Comparison of ENCODE assay signal across 24 cellular contexts in the genomic region with DNA sequence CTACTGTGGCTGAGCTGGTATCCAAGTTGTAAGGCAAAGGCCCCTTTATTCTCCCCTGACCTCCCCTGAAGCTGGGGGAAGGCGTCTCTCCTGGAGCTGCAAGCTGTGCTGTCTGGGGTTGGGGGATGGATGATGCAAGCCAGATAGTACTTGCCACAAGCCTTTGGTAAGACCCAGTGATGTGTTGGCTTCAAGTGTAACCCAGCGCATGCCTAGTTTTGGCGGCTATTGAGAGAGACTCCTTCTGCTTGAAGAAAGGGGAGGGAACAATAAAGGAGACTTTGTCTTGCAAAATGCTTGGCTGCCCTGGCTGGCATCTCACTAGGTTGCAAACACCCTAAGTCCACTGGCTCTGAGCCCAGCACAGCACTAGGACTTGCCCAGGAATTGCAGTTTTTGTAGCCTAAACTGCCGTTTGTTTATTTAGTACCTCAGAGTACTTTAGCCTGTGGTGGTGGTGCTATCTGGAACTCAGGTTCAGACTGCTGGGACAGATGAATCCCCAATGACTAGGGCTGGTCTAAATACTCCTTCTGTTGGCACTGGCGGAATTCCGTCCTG.
"Had no signal": no experiment of that assay in that cellular context is flagged by ENCODE, and none has a peak within 500 bp of the region (broad histone marks: within the 10 kb centered on the region; RNA-seq: fewer than 3 reads in every experiment).

No MANE protein-coding gene starts in this region.

- H3K4me3 Mint-ChIP-seq: effector memory CD8-positive, alpha-beta T cell; naive thymus-derived CD4-positive, alpha-beta T cell; nephron; neural progenitor cell; stimulated activated memory B cell treated with anti-CD40 and anti-IgM and Interleukin-4, amounts not matched to agents 10 μg/mL and 1 μg/mL and 100 μg/mL, for 72 hours; stimulated activated naive CD8-positive, alpha-beta T cell treated with anti-CD3 and anti-CD28 coated beads, Interleukin-15, Interleukin-2, amounts not matched to agents 100 ng/mL and 50 ng/mL, for 24 hours had no signal

- H3K4me3 ChIP-seq: esophagus squamous epithelium, left lung, neural progenitor cell, psoas muscle, skin epidermis, spleen, thoracic aorta, tibial nerve, upper lobe of left lung had no signal

- ATAC-seq: effector memory CD8-positive, alpha-beta T cell; left lung; naive thymus-derived CD4-positive, alpha-beta T cell; psoas muscle; right cardiac atrium; stimulated activated memory B cell treated with anti-CD40 and anti-IgM and Interleukin-4, amounts not matched to agents 10 μg/mL and 1 μg/mL and 100 μg/mL, for 72 hours had no signal

- H3K36me3 Mint-ChIP-seq: neural progenitor cell; stimulated activated memory B cell treated with anti-CD40 and anti-IgM and Interleukin-4, amounts not matched to agents 10 μg/mL and 1 μg/mL and 100 μg/mL, for 72 hours had no signal

- H3K27me3 ChIP-seq: esophagus squamous epithelium, left lung, neural progenitor cell, spleen, tibial nerve, upper lobe of left lung had no signal

- H3K27ac Mint-ChIP-seq: effector memory CD8-positive, alpha-beta T cell; naive thymus-derived CD4-positive, alpha-beta T cell; nephron; neural progenitor cell; stimulated activated memory B cell treated with anti-CD40 and anti-IgM and Interleukin-4, amounts not matched to agents 10 μg/mL and 1 μg/mL and 100 μg/mL, for 72 hours; stimulated activated naive CD8-positive, alpha-beta T cell treated with anti-CD3 and anti-CD28 coated beads, Interleukin-15, Interleukin-2, amounts not matched to agents 100 ng/mL and 50 ng/mL, for 24 hours had no signal

- H3K4me1 Mint-ChIP-seq: naive thymus-derived CD4-positive, alpha-beta T cell; nephron; neural progenitor cell; stimulated activated memory B cell treated with anti-CD40 and anti-IgM and Interleukin-4, amounts not matched to agents 10 μg/mL and 1 μg/mL and 100 μg/mL, for 72 hours had no signal

- H3K27me3 Mint-ChIP-seq: effector memory CD8-positive, alpha-beta T cell; stimulated activated memory B cell treated with anti-CD40 and anti-IgM and Interleukin-4, amounts not matched to agents 10 μg/mL and 1 μg/mL and 100 μg/mL, for 72 hours; stimulated activated naive CD8-positive, alpha-beta T cell treated with anti-CD3 and anti-CD28 coated beads, Interleukin-15, Interleukin-2, amounts not matched to agents 100 ng/mL and 50 ng/mL, for 24 hours had no signal

- DNase-seq: cortex of kidney; effector memory CD8-positive, alpha-beta T cell; erythroblast; esophagus squamous epithelium; foreskin melanocyte; kidney; left lung; mesendoderm; midbrain; naive thymus-derived CD4-positive, alpha-beta T cell; psoas muscle; right cardiac atrium; spleen; stimulated activated CD4-positive, alpha-beta T cell treated with anti-CD3 and anti-CD28 coated beads, Interleukin-4, amount 100 ng/mL, for 4 hours; upper lobe of left lung had no signal

- FAIRE-seq: endometrium, kidney, urothelium cell line had no signal

- H3K36me3 ChIP-seq: esophagus squamous epithelium, left lung, neural progenitor cell, spleen, thoracic aorta, tibial nerve, upper lobe of left lung had no signal

- H3K9me3 Mint-ChIP-seq: stimulated activated memory B cell treated with anti-CD40 and anti-IgM and Interleukin-4, amounts not matched to agents 10 μg/mL and 1 μg/mL and 100 μg/mL, for 72 hours; stimulated activated naive CD8-positive, alpha-beta T cell treated with anti-CD3 and anti-CD28 coated beads, Interleukin-15, Interleukin-2, amounts not matched to agents 100 ng/mL and 50 ng/mL, for 24 hours had no signal
